9 cellular contexts compared by ENCODE assay signal in the genomic region with DNA sequence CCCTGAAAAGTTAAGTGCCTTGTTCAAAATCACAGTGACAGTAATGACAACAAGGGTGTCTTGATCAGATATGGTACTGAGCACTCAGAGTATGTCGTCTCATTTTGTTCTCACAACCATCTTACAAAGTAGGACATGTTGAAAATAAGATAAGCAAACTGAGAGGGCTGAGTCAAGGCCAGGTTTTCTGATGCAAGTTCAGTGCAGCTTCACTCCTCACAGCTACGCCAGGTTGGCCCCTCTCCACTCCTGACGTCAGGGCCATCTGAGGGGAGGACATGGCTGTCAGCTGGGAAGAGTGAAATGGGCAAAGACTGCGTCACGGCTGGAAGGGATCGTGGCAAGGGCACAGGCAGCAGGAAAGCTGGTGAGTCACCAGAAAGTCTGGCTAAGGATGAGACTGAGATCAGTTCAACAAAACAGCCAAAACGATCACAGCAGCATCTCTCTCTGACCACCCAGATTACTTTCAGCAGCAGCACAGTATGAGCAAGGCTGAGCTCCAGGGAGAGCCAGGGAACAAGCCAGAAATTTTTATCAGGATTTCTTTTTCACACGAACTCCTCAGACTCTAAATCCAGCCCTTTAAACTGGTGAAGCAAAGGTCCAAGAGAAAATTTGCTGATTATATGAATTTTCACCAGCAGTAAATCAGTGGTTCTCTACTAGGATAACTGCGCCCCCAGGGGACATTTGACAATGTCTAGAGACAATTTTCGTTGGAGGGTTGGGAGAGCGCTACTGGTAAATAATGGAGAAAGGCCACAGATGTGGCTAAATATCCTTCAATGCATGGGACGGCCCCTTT.
A peak's percentile ranks its signal among the peaks of the same experiment; 100 is the strongest.
DNase-seq lines count a peak whose midpoint lies in the region; ATAC-seq and TF ChIP-seq lines count a peak whose summit lies in the region.
"Had no signal": no experiment of that assay in that cellular context is flagged by ENCODE, and none has a peak within 500 bp of the region (broad histone marks: within the 10 kb centered on the region; RNA-seq: fewer than 3 reads in every experiment).

No MANE protein-coding gene starts in this region.

- DNase-seq in Daoy (ENCODE audit: low read depth) (peak; percentile 94), SK-N-MC (ENCODE audit: low read depth, low spot score) (no peak), posterior vena cava (ENCODE audit: low spot score) (peak; percentile 99), endothelial cell (ENCODE audit: low spot score) (no peak), SIG-M5 (lab: John Stamatoyannopoulos, UW) (no peak)

- peaks cover 6% of the 10 kb centered on the region for H3K36me3 Mint-ChIP-seq in endothelial cell (ENCODE audit: low read depth, unreplicated experiment)

- TF ChIP-seq CTCF in gastroesophageal sphincter (IDR thresholded peaks at IDR 0.05) (no peak), endothelial cell (IDR thresholded peaks at IDR 0.05; ENCODE audit: unreplicated experiment) (no peak)

- ATAC-seq in gastroesophageal sphincter (peak; percentile 97), HG03280 (IDR thresholded peaks at IDR 0.05; ENCODE audit: unreplicated experiment) (no peak), HG03442 (IDR thresholded peaks at IDR 0.05; ENCODE audit: unreplicated experiment) (no peak)
- ATAC-seq: HCT116 had no signal

- H3K27me3 Mint-ChIP-seq in endothelial cell (ENCODE audit: unreplicated experiment) = peaks cover 1% of the 10 kb centered on the region

- peaks cover 0 to 8% (median 7%) of the 10 kb centered on the region in 3 donors for H3K4me1 ChIP-seq in gastroesophageal sphincter

- peaks cover 14% of the 10 kb centered on the region for H3K4me1 Mint-ChIP-seq in endothelial cell (ENCODE audit: unreplicated experiment)

- H3K27me3 ChIP-seq in gastroesophageal sphincter = no peaks in the 10 kb centered on the region

- H3K36me3 ChIP-seq in SK-N-MC (ENCODE audit: insufficient read depth, low read length) (no peaks in the 10 kb centered on the region), gastroesophageal sphincter (no peaks in the 10 kb centered on the region)

- peak; percentile 74 for TF ChIP-seq EP300 in gastroesophageal sphincter (IDR thresholded peaks at IDR 0.05)

- WGBS in gastroesophageal sphincter (ENCODE audit: low coverage in 1 of 2), 2 donors = 53% methylated on average over 6 to 10 of the region's 12 CpGs

- H3K9ac ChIP-seq in SK-N-MC (ENCODE audit: insufficient read length) = no peak overlapping the region

- no peaks in the 10 kb centered on the region for H3K9me3 ChIP-seq in SK-N-MC (ENCODE audit: low read depth, low read length)
- no peaks in the 10 kb centered on the region for H3K9me3 ChIP-seq in gastroesophageal sphincter

- no peak for TF ChIP-seq POLR2A in gastroesophageal sphincter (IDR thresholded peaks at IDR 0.05)

- H3K27ac Mint-ChIP-seq in endothelial cell (ENCODE audit: unreplicated experiment) = no peak overlapping the region

- H3K27ac ChIP-seq in SK-N-MC (no peak overlapping the region), gastroesophageal sphincter (peak overlapping the region; percentile 25 to 80 (median 50))

- H3K4me3 Mint-ChIP-seq in endothelial cell (ENCODE audit: unreplicated experiment) = no peak overlapping the region

- intact Hi-C loops in posterior vena cava (cut with DNase I) = no loop called here

- H3K9me3 Mint-ChIP-seq in endothelial cell (ENCODE audit: unreplicated experiment) = no peaks in the 10 kb centered on the region

- 0 out of 2 replicates have a peak overlapping the region, but pooled peaks have one; percentile 14 for H3K4me3 ChIP-seq in SK-N-MC
- H3K4me3 ChIP-seq in gastroesophageal sphincter = no peak overlapping the region

Comparison
In these comparisons a context has a peak if more than half of its experiments do, and no peak if none do; other contexts are left out.
1. DNase-seq: peak in Daoy (single experiment) and posterior vena cava (single experiment); none in SK-N-MC (single experiment), endothelial cell (single experiment) and SIG-M5 (single experiment).